ENCODE assay signal across 19 cellular contexts in the genomic region with DNA sequence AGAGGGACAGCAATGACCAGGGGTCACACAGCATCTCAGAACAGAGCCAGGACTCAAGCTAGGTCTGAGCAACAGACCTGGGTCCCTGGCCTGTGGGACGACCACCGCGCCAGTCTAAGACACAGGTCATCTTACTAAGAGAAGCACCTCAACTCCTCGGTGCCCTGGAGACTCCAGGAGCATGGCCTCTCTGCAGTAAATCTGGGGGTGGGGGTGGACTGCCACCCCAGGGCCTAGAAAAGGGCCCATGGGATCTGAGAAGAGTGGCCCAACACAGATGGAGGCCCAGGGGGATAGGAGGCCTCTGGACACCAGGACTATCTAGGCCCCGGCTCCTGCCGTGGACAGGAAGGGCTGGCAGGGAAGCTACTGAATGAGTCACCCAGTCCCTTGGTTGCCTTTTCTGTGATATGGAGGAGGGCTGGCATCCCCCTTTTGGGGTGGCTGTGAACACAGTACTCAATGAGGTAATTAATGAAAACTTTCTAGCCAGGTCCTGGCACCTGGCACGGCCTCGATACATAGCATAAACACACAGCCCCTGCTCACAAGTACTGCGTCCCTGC.
"Had no signal": no experiment of that assay in that cellular context is flagged by ENCODE, and none has a peak within 500 bp of the region (broad histone marks: within the 10 kb centered on the region; RNA-seq: fewer than 3 reads in every experiment).

No MANE protein-coding gene starts in this region.

- DNase-seq: activated CD4-positive, alpha-beta T cell treated with anti-CD3 and anti-CD28 coated beads, Interleukin-2, amount 50 U/mL, for 1 hour; activated CD4-positive, CD25-positive, alpha-beta regulatory T cell treated with anti-CD3 and anti-CD28 coated beads, Interleukin-2, amount 50 U/mL, for 72 hours; activated gamma-delta T cell; cerebellar nuclear complex; effector memory CD4-positive, alpha-beta T cell; esophagus squamous epithelium; left cardiac atrium; mesendoderm; right lobe of liver; small intestine; stimulated activated CD4-positive, alpha-beta T cell treated with anti-CD3 and anti-CD28 coated beads, Interleukin-4, amount 100 ng/mL, for 4 hours; T1000; testis had no signal

- H3K36me3 Mint-ChIP-seq: stimulated activated memory B cell treated with anti-CD40 and anti-IgM and Interleukin-4, amounts not matched to agents 10 μg/mL and 1 μg/mL and 100 μg/mL, for 72 hours; type B pancreatic cell had no signal

- H3K36me3 ChIP-seq: ascending aorta, esophagus squamous epithelium, right lobe of liver had no signal

- H3K27ac Mint-ChIP-seq: activated naive CD4-positive, alpha-beta T cell treated with anti-CD3 and anti-CD28 coated beads, Interleukin-2, amount 50 U/mL, for 24 hours; natural killer cell treated with Interleukin-12 subunit alpha and Interleukin-12 subunit beta and Interleukin-15 and Interleukin-18, amount 100 ng/mL, for 72 hours; stimulated activated memory B cell treated with anti-CD40 and anti-IgM and Interleukin-4, amounts not matched to agents 10 μg/mL and 1 μg/mL and 100 μg/mL, for 72 hours had no signal

- H3K4me3 Mint-ChIP-seq: activated naive CD4-positive, alpha-beta T cell treated with anti-CD3 and anti-CD28 coated beads, Interleukin-2, amount 50 U/mL, for 24 hours; natural killer cell treated with Interleukin-12 subunit alpha and Interleukin-12 subunit beta and Interleukin-15 and Interleukin-18, amount 100 ng/mL, for 72 hours; stimulated activated memory B cell treated with anti-CD40 and anti-IgM and Interleukin-4, amounts not matched to agents 10 μg/mL and 1 μg/mL and 100 μg/mL, for 72 hours had no signal

- FAIRE-seq: bronchial epithelial cell, small intestine had no signal

- H3K9me3 Mint-ChIP-seq: natural killer cell treated with Interleukin-12 subunit alpha and Interleukin-12 subunit beta and Interleukin-15 and Interleukin-18, amount 100 ng/mL, for 72 hours had no signal

- ATAC-seq: stimulated activated memory B cell treated with anti-CD40 and anti-IgM and Interleukin-4, amounts not matched to agents 10 μg/mL and 1 μg/mL and 100 μg/mL, for 72 hours had no signal

- H3K4me3 ChIP-seq: ascending aorta, esophagus squamous epithelium, right lobe of liver, testis had no signal

- H3K4me1 Mint-ChIP-seq: activated naive CD4-positive, alpha-beta T cell treated with anti-CD3 and anti-CD28 coated beads, Interleukin-2, amount 50 U/mL, for 24 hours; stimulated activated memory B cell treated with anti-CD40 and anti-IgM and Interleukin-4, amounts not matched to agents 10 μg/mL and 1 μg/mL and 100 μg/mL, for 72 hours had no signal

- H3K9me3 ChIP-seq: ascending aorta, esophagus squamous epithelium, right lobe of liver, testis had no signal

- H3K27ac ChIP-seq: ascending aorta, esophagus squamous epithelium, right lobe of liver, testis had no signal

- H3K27me3 ChIP-seq: ascending aorta, right lobe of liver, testis had no signal

- H3K4me1 ChIP-seq: ascending aorta, esophagus squamous epithelium, right lobe of liver, testis had no signal
